14 cellular contexts compared by ENCODE assay signal in genomic region chr11:47617417-47617809, GRCh38. TPM values are rescaled to one million over a fixed set of nuclear protein-coding genes. Genes with fewer than 3 reads are reported as not detected.
A peak's percentile ranks its signal among the peaks of the same experiment; 100 is the strongest.
DNase-seq lines count a peak whose midpoint lies in the region; ATAC-seq and TF ChIP-seq lines count a peak whose summit lies in the region.
"Had no signal": no experiment of that assay in that cellular context is flagged by ENCODE, and none has a peak within 500 bp of the region (broad histone marks: within the 10 kb centered on the region; RNA-seq: fewer than 3 reads in every experiment).

No MANE protein-coding gene starts in this region.

- DNase-seq in AG10803 (ENCODE audit: low read depth) (peak; percentile 65), LHCN-M2 (ENCODE audit: low read depth) (peak; percentile 59), astrocyte of the spinal cord (ENCODE audit: low read depth, low spot score) (peak; percentile 68), iris pigment epithelial cell (ENCODE audit: low read depth) (peak; percentile 86), lower leg skin (ENCODE audit: low spot score in 2 of 2) (no peak), Caco-2 (no peak), NCI-H1930 (lab: John Stamatoyannopoulos, UW) (no peak)
- DNase-seq: activated CD4-positive, CD25-positive, alpha-beta regulatory T cell; naive thymus-derived CD4-positive, alpha-beta T cell; stimulated activated naive CD4-positive, alpha-beta T cell treated with Interleukin-2 at 50 U/mL for 16 hours had no signal

- H3K4me3 ChIP-seq in AG10803 (ENCODE audit: low read length) (no peak overlapping the region), astrocyte of the spinal cord (ENCODE audit: low read depth, low read length) (no peak overlapping the region), lower leg skin (ENCODE audit: low read depth, poor library complexity, severe bottlenecking) (no peak overlapping the region), Caco-2 (ENCODE audit: low read depth, low read length) (no peak overlapping the region)

- ATAC-seq in activated T-helper 17 cell treated with anti-CD3 and anti-CD28 coated beads, Interleukin-2, amount 50 U/mL, for 72 hours (replicated peaks), result no peak
- ATAC-seq: activated naive CD4-positive, alpha-beta T cell treated with anti-CD3 and anti-CD28 coated beads, Interleukin-2, amount 50 U/mL, for 72 hours; naive thymus-derived CD4-positive, alpha-beta T cell had no signal

- no peaks in the 10 kb centered on the region for H3K9me3 ChIP-seq in Caco-2

- no peaks in the 10 kb centered on the region for H3K4me1 Mint-ChIP-seq in Caco-2 (ENCODE audit: low read depth, unreplicated experiment)
- no peaks in the 10 kb centered on the region for H3K4me1 Mint-ChIP-seq in activated T-helper 17 cell treated with anti-CD3 and anti-CD28 coated beads, Interleukin-2, amount 50 U/mL, for 72 hours
- H3K4me1 Mint-ChIP-seq: naive thymus-derived CD4-positive, alpha-beta T cell had no signal

- intact Hi-C loops in lower leg skin (cut with DNase I; ENCODE audit: low total_unique reads) (no loop called here), Caco-2 (cut with micrococcal nuclease; ENCODE audit: unreplicated experiment) (loop anchor here (1.0 to 10.0 kb wide), 2 partner anchors 237 to 243 kb away; no protein-coding TSS in a partner anchor)

- POLR2A ChIA-PET in Caco-2 (lab: Charles Lee), result no interaction called here

- H3K27me3 Mint-ChIP-seq in Caco-2 (ENCODE audit: insufficient read depth, unreplicated experiment), result no peaks in the 10 kb centered on the region
- no peaks in the 10 kb centered on the region for H3K27me3 Mint-ChIP-seq in activated T-helper 17 cell treated with anti-CD3 and anti-CD28 coated beads, Interleukin-2, amount 50 U/mL, for 72 hours
- H3K27me3 Mint-ChIP-seq: naive thymus-derived CD4-positive, alpha-beta T cell had no signal

- no peak overlapping the region for H3K27ac Mint-ChIP-seq in Caco-2 (ENCODE audit: unreplicated experiment)
- no peak overlapping the region for H3K27ac Mint-ChIP-seq in activated T-helper 17 cell treated with anti-CD3 and anti-CD28 coated beads, Interleukin-2, amount 50 U/mL, for 72 hours

- CTCF ChIA-PET in Caco-2 (lab: Charles Lee), result interaction anchor here (0.5 to 0.6 kb wide), 2 partner anchors 32 to 145 kb away, joined by 3 read pairs; no protein-coding TSS in a partner anchor

- no peak overlapping the region for H3K4me3 Mint-ChIP-seq in Caco-2 (ENCODE audit: unreplicated experiment)
- no peak overlapping the region for H3K4me3 Mint-ChIP-seq in activated T-helper 17 cell treated with anti-CD3 and anti-CD28 coated beads, Interleukin-2, amount 50 U/mL, for 72 hours

- TF ChIP-seq CTCF in AG10803 (conservative IDR thresholded peaks at IDR 0.05; ENCODE audit: low read length) (no peak), astrocyte of the spinal cord (IDR thresholded peaks at IDR 0.05; ENCODE audit: low read depth, low read length) (no peak), lower leg skin (IDR thresholded peaks at IDR 0.05) (no peak), Caco-2 (IDR thresholded peaks at IDR 0.05; ENCODE audit: insufficient read depth in 1 of 2, low read depth in 1 of 2, low read length in 1 of 2, severe bottlenecking in 1 of 2, unreplicated experiment in 1 of 2) (no peak)

- in situ Hi-C loops in astrocyte of the spinal cord (cut with HindIII; ENCODE audit: low sequenced_read_pairs), result no loop called here

- no peak for TF ChIP-seq POLR2A in lower leg skin (IDR thresholded peaks at IDR 0.05)

- no peaks in the 10 kb centered on the region for H3K9me3 Mint-ChIP-seq in Caco-2 (ENCODE audit: unreplicated experiment)
- no peaks in the 10 kb centered on the region for H3K9me3 Mint-ChIP-seq in activated T-helper 17 cell treated with anti-CD3 and anti-CD28 coated beads, Interleukin-2, amount 50 U/mL, for 72 hours
- H3K9me3 Mint-ChIP-seq: activated naive CD4-positive, alpha-beta T cell treated with anti-CD3 and anti-CD28 coated beads, Interleukin-2, amount 50 U/mL, for 72 hours; naive thymus-derived CD4-positive, alpha-beta T cell had no signal

- H3K4me1 ChIP-seq in Caco-2, result no peaks in the 10 kb centered on the region

- peaks cover 47% of the 10 kb centered on the region for H3K36me3 Mint-ChIP-seq in Caco-2 (ENCODE audit: insufficient read depth, unreplicated experiment)
- peaks cover 68% of the 10 kb centered on the region for H3K36me3 Mint-ChIP-seq in activated T-helper 17 cell treated with anti-CD3 and anti-CD28 coated beads, Interleukin-2, amount 50 U/mL, for 72 hours (ENCODE audit: low read depth)

- H3K27me3 ChIP-seq in Caco-2 (replicated peaks; ENCODE audit: control insufficient read depth, insufficient read depth, low read length), result no peaks in the 10 kb centered on the region

- 26 to 31% methylated on average over 3 of the region's 3 CpGs for WGBS in lower leg skin, 2 donors

- no TSS peak for BruUV-seq in Caco-2 (replicated peaks; lab: Mats Ljungman, UMichigan)

- 0 out of 2 replicates have a peak, but pooled peaks cover 2% of the 10 kb centered on the region for H3K36me3 ChIP-seq in Caco-2 (ENCODE audit: control insufficient read depth, insufficient read depth, low read length)

RNA-seq across cellular contexts. Expression of gene C1QTNF4, which starts 23.2 kb away (rescaled TPM):
- total RNA-seq in LHCN-M2 (2014; rRNA removed) (0.19 TPM in 1 of 2 replicates, not detected in the other), lower leg skin (1 to 10 TPM in 2 of 4 donors, under 1 TPM in 2; 0.30 to 3.5 (median 1.3) TPM), Caco-2 (2022) (0.63 and 0.75 TPM in 2 replicates)
- polyA plus RNA-seq in LHCN-M2 (2012), result not detected
- 1 to 10 TPM in 1 of 2 donors, under 1 TPM in 1; 0.28 to 1.4 TPM for total RNA-seq in activated T-helper 17 cell treated with anti-CD3 and anti-CD28 coated beads, Interleukin-2, amount 50 U/mL, for 72 hours
- total RNA-seq: SK-MEL-5 had no signal
- polyA plus RNA-seq: naive thymus-derived CD4-positive, alpha-beta T cell had no signal

RNA-seq across cellular contexts. Expression of gene MTCH2, which starts 24.9 kb away (rescaled TPM):
- total RNA-seq in LHCN-M2 (2014; rRNA removed) (142 and 143 TPM in 2 replicates), lower leg skin (10 to 100 TPM; 24.1 to 64.6 (median 40.6) TPM), Caco-2 (2022) (165 and 167 TPM in 2 replicates)
- 200 TPM for polyA plus RNA-seq in LHCN-M2 (2012)
- total RNA-seq in activated T-helper 17 cell treated with anti-CD3 and anti-CD28 coated beads, Interleukin-2, amount 50 U/mL, for 72 hours, result 100 to 1,000 TPM in 1 of 2 donors, 10 to 100 TPM in 1; 91.2 to 173 TPM

RNA-seq across cellular contexts. Expression of gene FAM180B, which starts 30.9 kb away (rescaled TPM):
- total RNA-seq in LHCN-M2 (2014; rRNA removed) (not detected in 2 replicates), lower leg skin (1 to 10 TPM in 2 of 4 donors, under 1 TPM in 1, not detected in 1; 0.46 to 6.3 (median 1.4) TPM), Caco-2 (2022) (not detected in 2 replicates)
- not detected for polyA plus RNA-seq in LHCN-M2 (2012)
- total RNA-seq in activated T-helper 17 cell treated with anti-CD3 and anti-CD28 coated beads, Interleukin-2, amount 50 U/mL, for 72 hours, result not detected
- polyA plus RNA-seq: BJ; naive thymus-derived CD4-positive, alpha-beta T cell had no signal

RNA-seq across cellular contexts. Expression of gene NDUFS3, which starts 38.5 kb away (rescaled TPM):
- total RNA-seq in LHCN-M2 (2014; rRNA removed), result 83.5 and 104 TPM in 2 replicates
- 114 TPM for polyA plus RNA-seq in LHCN-M2 (2012)
- 100 to 1,000 TPM in 1 of 4 donors, 10 to 100 TPM in 3; 46.9 to 104 (median 67.7) TPM for total RNA-seq in lower leg skin
- total RNA-seq in Caco-2 (2022), result 183 and 185 TPM in 2 replicates
- total RNA-seq in activated T-helper 17 cell treated with anti-CD3 and anti-CD28 coated beads, Interleukin-2, amount 50 U/mL, for 72 hours, result 100 to 1,000 TPM in 1 of 2 donors, 10 to 100 TPM in 1; 90.3 to 167 TPM

RNA-seq across cellular contexts. Expression of gene KBTBD4, which starts 38.6 kb away (rescaled TPM):
- total RNA-seq in LHCN-M2 (2014; rRNA removed), result 25.3 and 30.4 TPM in 2 replicates
- polyA plus RNA-seq in LHCN-M2 (2012), result 16.5 TPM
- 10 to 100 TPM; 19.4 to 28.6 (median 24.9) TPM for total RNA-seq in lower leg skin
- 11.9 and 12.5 TPM in 2 replicates for total RNA-seq in Caco-2 (2022)
- 10 to 100 TPM; 26.9 to 27.3 TPM for total RNA-seq in activated T-helper 17 cell treated with anti-CD3 and anti-CD28 coated beads, Interleukin-2, amount 50 U/mL, for 72 hours

Comparison
In these comparisons a context has a peak if more than half of its experiments do, and no peak if none do; other contexts are left out.
1. DNase-seq: peak in AG10803 (single experiment), LHCN-M2 (single experiment), astrocyte of the spinal cord (single experiment) and iris pigment epithelial cell (single experiment); none in lower leg skin (0 of 2), Caco-2 (0 of 2) and NCI-H1930 (0 of 2).